In the genomic region with DNA sequence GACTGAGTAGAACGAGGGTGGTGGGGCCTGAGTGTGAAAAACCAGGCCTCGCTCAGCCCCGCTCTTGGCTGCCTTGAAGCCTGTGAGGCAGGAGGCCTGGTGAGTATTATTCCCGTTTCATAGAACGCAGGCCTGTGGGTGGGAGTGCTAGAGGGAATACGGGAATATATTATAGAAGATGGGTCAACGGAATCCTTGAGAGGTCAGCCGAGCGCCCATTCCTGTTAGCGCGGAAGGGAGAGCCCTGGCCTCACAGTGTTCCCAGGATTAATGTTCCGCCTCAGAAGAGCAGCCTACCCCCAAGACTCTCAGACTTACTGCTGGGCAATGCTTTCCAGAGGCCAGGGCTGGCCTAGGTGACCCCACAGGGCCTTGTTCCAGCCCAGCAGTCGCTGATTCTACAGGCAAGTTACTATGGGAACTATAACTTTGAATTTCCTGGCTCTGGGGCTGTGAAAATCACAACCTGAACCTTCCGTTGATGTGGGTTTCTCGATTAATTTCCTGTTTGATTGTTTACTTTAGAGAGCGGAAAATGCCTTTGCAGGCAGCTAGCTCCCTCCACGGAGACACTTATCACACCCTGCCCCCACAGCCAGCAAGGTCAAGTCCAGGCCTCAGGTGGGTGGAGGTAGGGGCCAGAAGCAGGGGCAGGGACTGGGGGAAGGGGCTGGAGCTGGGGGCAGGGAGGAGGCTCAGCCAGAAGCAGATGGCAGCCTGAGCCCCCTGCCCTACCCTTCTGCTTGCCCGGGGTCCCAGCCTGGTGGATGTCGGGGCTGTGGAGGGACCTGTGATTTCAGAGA, we compare ENCODE assay signal across 9 cellular contexts.
DNase-seq lines count a peak whose midpoint lies in the region; ATAC-seq, FAIRE-seq and TF ChIP-seq lines count a peak whose summit lies in the region.
"Had no signal": no experiment of that assay in that cellular context is flagged by ENCODE, and none has a peak within 500 bp of the region (broad histone marks: within the 10 kb centered on the region; RNA-seq: fewer than 3 reads in every experiment).

No MANE protein-coding gene starts in this region.

- in situ Hi-C loops in K562 (cut with MboI) = no loop called here
- in situ Hi-C loops in transverse colon (cut with MboI; ENCODE audit: low pct_ligation_motif_present in 1 of 4, low pct_unique_long_range_greater_than_20kb in 1 of 4, low sequenced_read_pairs in 3 of 4) = no loop called here

- no peak for FAIRE-seq in K562 (lab: Jason Lieb, UNC)

- no peak for TF ChIP-seq EP300 in K562 (IDR thresholded peaks at IDR 0.05; ENCODE audit: low read length)
- TF ChIP-seq EP300 in transverse colon (IDR thresholded peaks at IDR 0.05; ENCODE audit: low read depth) = no peak

- TF ChIP-seq POLR2A in K562 (conservative IDR thresholded peaks at IDR 0.05) (no peak), transverse colon (IDR thresholded peaks at IDR 0.05) (no peak)

- H3K9me1 ChIP-seq in K562 (ENCODE audit: control insufficient read depth, insufficient read depth, low read length) = no peaks in the 10 kb centered on the region

- 64% methylated on average over 14 of the region's 19 CpGs for WGBS in K562 (ENCODE audit: insufficient coverage, low coverage, missing lambda C conversion rate)
- 60 to 73% methylated on average over 1 to 18 of the region's 19 CpGs for WGBS in transverse colon (ENCODE audit: low coverage in 1 of 2), 2 donors

- CTCF ChIA-PET in K562 (lab: Yijun Ruan, JAX; ENCODE audit: low intra/inter-chr PET ratio) = no interaction called here

- H3K4me2 ChIP-seq in K562 (ENCODE audit: insufficient read depth, low read length) = no peak overlapping the region; the same call in 1 of the 2 replicates

- peaks cover 5% of the 10 kb centered on the region for H3K27me3 Mint-ChIP-seq in memory B cell

- H2AFZ ChIP-seq in K562 (ENCODE audit: low read depth, low read length) = 0 out of 2 replicates have a peak overlapping the region, but pooled peaks have one; percentile 14

- no peak for TF ChIP-seq RAD21 in K562 (CRISPR knock-in tag; conservative IDR thresholded peaks at IDR 0.05 in 1 of 2, IDR thresholded peaks at IDR 0.05 in 1 of 2)

- no peak overlapping the region for H3K4me3 Mint-ChIP-seq in memory B cell

- H3K4me3 ChIP-seq in K562 (no peak overlapping the region), transverse colon (no peak overlapping the region), MG63 (no peak overlapping the region)

- H3K27ac ChIP-seq in K562 (ENCODE audit: extremely low read depth, low read depth, low read length) (no peak overlapping the region), transverse colon (peak overlapping the region; percentile 31 to 55 (median 54))

- peaks cover 12% of the 10 kb centered on the region for H3K4me1 Mint-ChIP-seq in memory B cell

- ATAC-seq in K562 = peak; percentile 43; the same call in 2 of the 3 replicates
- ATAC-seq in memory B cell (ENCODE audit: low read depth) = peak; percentile 32
- ATAC-seq in GM19395 (IDR thresholded peaks at IDR 0.05; ENCODE audit: unreplicated experiment) = no peak

- peaks cover 5% of the 10 kb centered on the region for H3K9me3 Mint-ChIP-seq in memory B cell

- no peaks in the 10 kb centered on the region for H3K79me2 ChIP-seq in K562 (ENCODE audit: control insufficient read depth, insufficient read depth, low read length)

- POLR2A ChIA-PET in K562 (lab: Yijun Ruan, JAX) = interaction anchor here (0.7 to 1.2 kb wide), 2 partner anchors 10 to 22 kb away, joined by 3 to 5 read pairs; no protein-coding TSS in a partner anchor

- DNase-seq in activated CD8-positive, alpha-beta memory T cell treated with anti-CD3 and anti-CD28 coated beads, Interleukin-2, amount 50 U/mL, for 4 hours = peak; percentile 32
- no peak for DNase-seq in activated CD8-positive, alpha-beta memory T cell treated with anti-CD3 and anti-CD28 coated beads for 24 hours
- peak in 3 of 4 experiments; percentile 22 to 32 (median 24) for DNase-seq in K562 (ENCODE audit: extremely low read depth in 1 of 4, low spot score in 3 of 4)
- no peak for DNase-seq in memory B cell (ENCODE audit: low spot score in 2 of 2)
- DNase-seq in transverse colon = peak; percentile 31
- DNase-seq in CD1c-positive myeloid dendritic cell (ENCODE audit: extremely low spot score) = no peak
- DNase-seq in MG63 = no peak
- DNase-seq: MV-4-11 had no signal

- H3K27me3 ChIP-seq in K562 (ENCODE audit: control insufficient read depth in 2 of 2, insufficient read depth in 2 of 2, low read length in 2 of 2) (no peaks in the 10 kb centered on the region), transverse colon (no peaks in the 10 kb centered on the region), MG63 (no peaks in the 10 kb centered on the region)

- H3K9me3 ChIP-seq in K562 (replicated peaks; ENCODE audit: control insufficient read depth, insufficient read depth, low read depth, low read length) = no peaks in the 10 kb centered on the region
- no peaks in the 10 kb centered on the region for H3K9me3 ChIP-seq in transverse colon
- H3K9me3 ChIP-seq in MG63 = no peaks in the 10 kb centered on the region

- peak overlapping the region in 1 of 2 experiments; percentile 58; a peak in 1 of 4 replicates for H3K9ac ChIP-seq in K562 (ENCODE audit: insufficient read depth in 1 of 2, low read depth in 2 of 2, low read length in 2 of 2)

- no peak overlapping the region for H3K27ac Mint-ChIP-seq in memory B cell

- H3K36me3 ChIP-seq in K562 (ENCODE audit: control insufficient read depth, insufficient read depth, low read length) (no peaks in the 10 kb centered on the region), transverse colon (no peaks in the 10 kb centered on the region), MG63 (no peaks in the 10 kb centered on the region)

- H3K4me1 ChIP-seq in K562 (replicated peaks in 1 of 2; ENCODE audit: control insufficient read depth in 2 of 2, insufficient read depth in 2 of 2, low read length in 2 of 2) = peaks cover 30 to 37% of the 10 kb centered on the region in 2 experiments
- H3K4me1 ChIP-seq in transverse colon = peaks cover 0 to 23% (median 5%) of the 10 kb centered on the region in 4 donors

- no peaks in the 10 kb centered on the region for H3K36me3 Mint-ChIP-seq in memory B cell

- no peak for TF ChIP-seq CTCF in K562 (IDR thresholded peaks at IDR 0.05 in 2 of 3, conservative IDR thresholded peaks at IDR 0.05 in 1 of 3; ENCODE audit: insufficient read depth in 2 of 3, low read depth in 1 of 3, low read length in 3 of 3)
- no peak for TF ChIP-seq CTCF in transverse colon (IDR thresholded peaks at IDR 0.05)

- H4K20me1 ChIP-seq in K562 (replicated peaks; ENCODE audit: control insufficient read depth, insufficient read depth, low read length) = 0 out of 2 replicates have a peak, but pooled peaks cover 5% of the 10 kb centered on the region

- intact Hi-C loops in K562 (cut with micrococcal nuclease) (no loop called here), transverse colon (cut with DNase I; ENCODE audit: low total_unique reads) (no loop called here)

- BruUV-seq in K562 (replicated peaks; lab: Mats Ljungman, UMichigan) = no TSS peak

TF ChIP-seq in K562, 482 proteins besides CTCF, POLR2A, EP300 and RAD21:
- TF ChIP-seq EGR1 (conservative IDR thresholded peaks at IDR 0.05) (0 out of 2 replicates have a peak, but pooled peaks have one; percentile 36), ZFX (CRISPR knock-in tag; IDR thresholded peaks at IDR 0.05) (0 out of 2 replicates have a peak, but pooled peaks have one; percentile 39), MLX (CRISPR knock-in tag; conservative IDR thresholded peaks at IDR 0.05) (no peak)

Comparison
In these comparisons a context has a peak if more than half of its experiments do, and no peak if none do; other contexts are left out.
1. DNase-seq: peak in activated CD8-positive, alpha-beta memory T cell treated with anti-CD3 and anti-CD28 coated beads, Interleukin-2, amount 50 U/mL, for 4 hours (single experiment), K562 (3 of 4) and transverse colon (single experiment); none in activated CD8-positive, alpha-beta memory T cell treated with anti-CD3 and anti-CD28 coated beads for 24 hours (single experiment), memory B cell (0 of 2), CD1c-positive myeloid dendritic cell (single experiment) and MG63 (single experiment).